ENCODE assay signal across 19 cellular contexts in the genomic region with DNA sequence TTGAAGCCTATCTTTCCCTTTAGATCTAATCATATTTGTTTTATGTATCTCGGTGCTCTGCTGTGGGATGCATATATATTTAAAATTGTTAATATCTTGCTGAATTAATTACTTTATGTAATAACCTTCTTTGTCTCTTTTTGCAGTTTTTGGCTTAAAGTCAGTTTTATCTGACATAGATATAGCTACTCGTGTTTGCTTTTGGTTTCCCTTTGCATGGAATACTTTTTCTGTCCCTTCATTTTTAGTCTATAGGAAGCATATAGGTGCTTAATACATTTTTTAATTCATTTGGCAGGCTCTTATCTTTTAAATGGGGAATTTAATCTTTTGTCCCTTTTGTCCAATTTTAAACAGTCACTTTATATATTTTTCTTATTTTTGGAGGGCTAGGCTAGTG.
"Had no signal": no experiment of that assay in that cellular context is flagged by ENCODE, and none has a peak within 500 bp of the region (broad histone marks: within the 10 kb centered on the region; RNA-seq: fewer than 3 reads in every experiment).

No MANE protein-coding gene starts in this region.

- DNase-seq: activated B cell treated with CpG ODN at 0.5 μM for 24 hours; activated CD4-positive, alpha-beta T cell treated with anti-CD3 and anti-CD28 coated beads, Interleukin-2, amount 50 U/mL, for 1 hour; activated effector memory CD4-positive, alpha-beta T cell treated with Interleukin-2 at 50 U/mL for 16 hours; activated naive CD4-positive, alpha-beta T cell treated with Interleukin-2 at 50 U/mL for 16 hours; activated T-cell treated with anti-CD3 and anti-CD28 coated beads for 4 hours; activated T-cell treated with anti-CD3 and anti-CD28 coated beads, Interleukin-2, amount 50 U/mL, for 72 hours; anterior cingulate cortex; dermis blood vessel endothelial cell; effector CD4-positive, alpha-beta T cell; left lung; lower lobe of right lung; mesenchymal stem cell; naive thymus-derived CD8-positive, alpha-beta T cell; right lobe of liver; stimulated activated CD4-positive, alpha-beta T cell treated with anti-CD3 and anti-CD28 coated beads, Interleukin-2, amount 100 ng/mL, for 48 hours; stimulated activated naive CD4-positive, alpha-beta T cell treated with Interleukin-2 at 50 U/mL for 16 hours; transverse colon had no signal

- H3K4me3 ChIP-seq: left lung, lower lobe of right lung, right lobe of liver, transverse colon had no signal

- ATAC-seq: activated T-cell treated with anti-CD3 and anti-CD28 coated beads, Interleukin-2, amount 50 U/mL, for 72 hours; left lung; lower lobe of right lung; naive thymus-derived CD8-positive, alpha-beta T cell; right lobe of liver had no signal

- H3K36me3 ChIP-seq: left lung, lower lobe of right lung, right lobe of liver, transverse colon had no signal

- H3K27ac Mint-ChIP-seq: activated B cell treated with CpG ODN at 0.5 μM for 24 hours; activated naive CD8-positive, alpha-beta T cell; activated T-cell treated with anti-CD3 and anti-CD28 coated beads, Interleukin-2, amount 50 U/mL, for 72 hours; naive thymus-derived CD8-positive, alpha-beta T cell had no signal

- H3K27me3 Mint-ChIP-seq: activated B cell treated with CpG ODN at 0.5 μM for 24 hours; activated naive CD8-positive, alpha-beta T cell; central memory CD8-positive, alpha-beta T cell had no signal

- H3K36me3 Mint-ChIP-seq: activated naive CD8-positive, alpha-beta T cell; naive thymus-derived CD8-positive, alpha-beta T cell had no signal

- H3K4me1 ChIP-seq: left lung, lower lobe of right lung, right lobe of liver, transverse colon had no signal

- H3K4me1 Mint-ChIP-seq: central memory CD8-positive, alpha-beta T cell; naive thymus-derived CD8-positive, alpha-beta T cell had no signal

- H3K27ac ChIP-seq: left lung, lower lobe of right lung, right lobe of liver, transverse colon had no signal

- H3K4me3 Mint-ChIP-seq: activated B cell treated with CpG ODN at 0.5 μM for 24 hours; activated naive CD8-positive, alpha-beta T cell; activated T-cell treated with anti-CD3 and anti-CD28 coated beads, Interleukin-2, amount 50 U/mL, for 72 hours; central memory CD8-positive, alpha-beta T cell had no signal

- H3K9me3 Mint-ChIP-seq: activated B cell treated with CpG ODN at 0.5 μM for 24 hours had no signal

- H3K27me3 ChIP-seq: left lung, right lobe of liver, transverse colon had no signal
